ENCODE assay signal across 19 cellular contexts in the genomic region with DNA sequence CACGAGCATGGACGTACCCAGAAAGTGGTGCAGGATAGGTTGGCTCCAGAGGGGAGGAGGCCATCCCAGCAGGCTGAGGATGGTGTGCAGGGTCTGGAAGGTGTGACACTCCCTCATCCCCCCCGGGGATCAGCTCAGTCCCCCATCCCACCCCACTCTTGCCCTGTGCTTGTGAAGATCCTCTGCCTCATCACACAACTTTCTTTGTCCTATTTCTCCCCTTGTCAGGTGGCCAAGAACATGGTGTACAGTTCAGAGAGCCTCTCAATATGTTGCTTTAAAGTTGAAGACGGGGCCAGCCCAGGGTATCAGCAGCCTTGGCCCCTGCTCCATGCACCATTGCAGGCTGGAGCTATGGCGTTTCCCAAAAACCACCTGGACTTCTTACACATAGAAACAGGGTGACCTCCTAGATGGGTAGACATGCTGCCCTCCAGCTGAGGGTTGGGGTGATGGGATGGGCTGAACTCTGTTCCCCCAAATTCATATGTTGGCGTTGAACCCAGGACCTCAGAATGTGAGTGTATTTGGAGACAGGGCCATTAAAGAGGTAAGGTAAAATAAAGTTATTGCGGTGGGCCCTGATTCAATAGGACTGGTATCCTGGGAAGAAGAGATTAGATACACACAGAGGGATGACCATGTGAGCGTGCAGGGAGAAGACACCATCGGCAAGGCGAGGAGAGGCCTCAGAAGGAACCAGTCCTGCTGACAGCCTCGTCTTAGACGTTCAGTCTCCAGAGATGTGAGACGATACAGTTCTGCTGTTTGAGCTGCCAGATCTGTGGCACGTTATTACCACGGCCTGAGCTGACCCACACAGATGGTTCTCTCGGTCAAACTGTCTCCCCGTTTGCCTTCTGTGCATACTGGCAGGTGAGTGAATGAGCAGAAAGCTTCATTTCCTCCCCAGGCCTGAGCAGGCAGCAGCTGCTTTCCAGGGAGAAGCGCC.
DNase-seq lines count a peak whose midpoint lies in the region; ATAC-seq and TF ChIP-seq lines count a peak whose summit lies in the region.
"Had no signal": no experiment of that assay in that cellular context is flagged by ENCODE, and none has a peak within 500 bp of the region (broad histone marks: within the 10 kb centered on the region; RNA-seq: fewer than 3 reads in every experiment).

No MANE protein-coding gene starts in this region.

- H3K4me3 ChIP-seq in adrenal gland (no peak overlapping the region), upper lobe of right lung (no peak overlapping the region)
- H3K4me3 ChIP-seq: esophagus squamous epithelium had no signal

- H3K27ac ChIP-seq in adrenal gland (peak overlapping the region in 3 of 5 donors; percentile 46 to 74 (median 72)), upper lobe of right lung (no peak overlapping the region)
- H3K27ac ChIP-seq: esophagus squamous epithelium, RWPE1 had no signal

- TF ChIP-seq POLR2A in adrenal gland (IDR thresholded peaks at IDR 0.05) = no peak

- ATAC-seq in upper lobe of right lung (no peak), HG03039 (IDR thresholded peaks at IDR 0.05; ENCODE audit: unreplicated experiment) (no peak)
- ATAC-seq: naive thymus-derived CD4-positive, alpha-beta T cell had no signal

- H3K27me3 ChIP-seq in adrenal gland (no peaks in the 10 kb centered on the region), upper lobe of right lung (no peaks in the 10 kb centered on the region)
- H3K27me3 ChIP-seq: esophagus squamous epithelium had no signal

- DNase-seq in activated effector memory CD4-positive, alpha-beta T cell treated with anti-CD3 and anti-CD28 coated beads, Interleukin-2, amount 50 U/mL, for 16 hours = peak; percentile 13
- DNase-seq in activated effector memory CD4-positive, alpha-beta T cell treated with Interleukin-2 at 50 U/mL for 16 hours = no peak
- DNase-seq in adrenal gland (peak in 5 of 7 donors; percentile 5 to 68 (median 11)), mesenteric fat pad (ENCODE audit: low spot score) (peak; percentile 57), upper lobe of right lung (peak; percentile 46), HCEC 1CT (no peak), anterior cingulate cortex (lab: John Stamatoyannopoulos, UW) (no peak)
- DNase-seq: activated CD4-positive, alpha-beta T cell treated with anti-CD3 and anti-CD28 coated beads, Interleukin-2, amount 50 U/mL, for 48 hours; CD8-positive, alpha-beta memory T cell; DMS79 treated with DMSO at 0.1 percent for 48 hours; effector CD4-positive, alpha-beta T cell; esophagus squamous epithelium; NCI-H2171 treated with DMSO at 0.1 percent for 48 hours; NK-92 treated with Interleukin-12 subunit alpha and Interleukin-12 subunit beta, amount 100 ng/mL, for 24 hours; posterior cingulate gyrus; SW 1271 had no signal

- H3K9me3 ChIP-seq in adrenal gland (replicated peaks in 1 of 3) = no peaks in the 10 kb centered on the region
- H3K9me3 ChIP-seq in upper lobe of right lung = no peaks in the 10 kb centered on the region
- H3K9me3 ChIP-seq: esophagus squamous epithelium had no signal

- intact Hi-C loops in adrenal gland (cut with DNase I) (no loop called here), upper lobe of right lung (cut with DNase I) (no loop called here)

- H3K4me1 ChIP-seq in adrenal gland (replicated peaks in 1 of 2) (peaks cover 13 to 35% of the 10 kb centered on the region in 2 donors), upper lobe of right lung (peaks cover 22% of the 10 kb centered on the region)

- no peaks in the 10 kb centered on the region for H3K36me3 ChIP-seq in adrenal gland (replicated peaks in 1 of 2)
- H3K36me3 ChIP-seq in upper lobe of right lung = no peaks in the 10 kb centered on the region
- H3K36me3 ChIP-seq: esophagus squamous epithelium had no signal

- 84 to 90% (median 86%) methylated on average over 14 to 18 of the region's 18 CpGs for WGBS in adrenal gland, 4 donors

- TF ChIP-seq CTCF in adrenal gland (IDR thresholded peaks at IDR 0.05) (no peak), upper lobe of right lung (IDR thresholded peaks at IDR 0.05) (no peak)

Comparison
In these comparisons a context has a peak if more than half of its experiments do, and no peak if none do; other contexts are left out.
1. DNase-seq: peak in activated effector memory CD4-positive, alpha-beta T cell treated with anti-CD3 and anti-CD28 coated beads, Interleukin-2, amount 50 U/mL, for 16 hours (single experiment), adrenal gland (5 of 7), mesenteric fat pad (single experiment) and upper lobe of right lung (single experiment); none in activated effector memory CD4-positive, alpha-beta T cell treated with Interleukin-2 at 50 U/mL for 16 hours (single experiment), HCEC 1CT (single experiment) and anterior cingulate cortex (0 of 58).